ENCODE assay signal across 17 cellular contexts in genomic region chr6:143471822-143472221, GRCh38.
"Had no signal": no experiment of that assay in that cellular context is flagged by ENCODE, and none has a peak within 500 bp of the region (broad histone marks: within the 10 kb centered on the region; RNA-seq: fewer than 3 reads in every experiment).

No MANE protein-coding gene starts in this region.

- H2AFZ ChIP-seq: hepatocyte had no signal

- H3K27ac ChIP-seq: coronary artery, dorsolateral prefrontal cortex, esophagus muscularis mucosa, foreskin keratinocyte, gastroesophageal sphincter, heart left ventricle, hepatocyte, left lung, lower lobe of right lung had no signal

- ATAC-seq: foreskin keratinocyte; gastroesophageal sphincter; heart left ventricle; left cardiac atrium; left lung; left ventricle myocardium superior; lower lobe of right lung; naive thymus-derived CD4-positive, alpha-beta T cell had no signal

- H3K4me1 ChIP-seq: esophagus muscularis mucosa, gastroesophageal sphincter, heart left ventricle, left lung, lower lobe of right lung had no signal

- H3K4me3 ChIP-seq: coronary artery, dorsolateral prefrontal cortex, esophagus muscularis mucosa, gastroesophageal sphincter, heart left ventricle, hepatocyte, left lung, lower lobe of right lung had no signal

- DNase-seq: dermis blood vessel endothelial cell; dorsolateral prefrontal cortex; effector CD4-positive, alpha-beta T cell; effector memory CD4-positive, alpha-beta T cell; foreskin keratinocyte; heart left ventricle; left cardiac atrium; left lung; left ventricle myocardium superior; lower lobe of right lung; mesendoderm; midbrain; naive thymus-derived CD4-positive, alpha-beta T cell had no signal

- H3K4me2 ChIP-seq: hepatocyte had no signal

- H3K9me3 ChIP-seq: esophagus muscularis mucosa, gastroesophageal sphincter, heart left ventricle, left lung, lower lobe of right lung had no signal

- H3K27me3 ChIP-seq: dorsolateral prefrontal cortex, esophagus muscularis mucosa, foreskin keratinocyte, gastroesophageal sphincter, heart left ventricle, hepatocyte, left lung had no signal
